ENCODE assay signal across 1 cellular context in the genomic region with DNA sequence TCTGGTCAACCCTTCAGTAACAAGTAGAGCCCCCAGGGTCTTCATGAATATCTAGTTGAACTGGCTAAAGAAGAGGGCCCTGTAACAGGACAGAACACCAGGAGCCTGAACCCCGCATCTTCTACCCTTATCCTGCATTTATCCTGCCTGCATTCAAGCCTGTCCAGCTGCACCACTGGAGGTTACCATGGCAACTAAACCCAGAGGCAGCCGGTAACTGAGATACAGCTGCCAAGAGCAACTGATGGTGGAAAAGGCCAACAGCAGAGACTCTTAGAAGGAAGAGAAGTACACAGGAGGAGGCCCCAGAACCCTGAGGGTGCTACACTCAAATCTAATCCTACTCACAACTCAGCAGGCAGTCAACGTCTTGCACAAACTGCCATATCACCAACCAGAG.
A peak's percentile ranks its signal among the peaks of the same experiment; 100 is the strongest.
TF ChIP-seq lines count a peak whose summit lies in the region.

No MANE protein-coding gene starts in this region.

TF ChIP-seq in GM12878, 131 proteins besides CTCF, POLR2A, EP300 and RAD21:
- TF ChIP-seq KAT2A (conservative IDR thresholded peaks at IDR 0.05; ENCODE audit: control insufficient read depth, low read depth, low read length): no peak
- TF ChIP-seq, protein P1, sequence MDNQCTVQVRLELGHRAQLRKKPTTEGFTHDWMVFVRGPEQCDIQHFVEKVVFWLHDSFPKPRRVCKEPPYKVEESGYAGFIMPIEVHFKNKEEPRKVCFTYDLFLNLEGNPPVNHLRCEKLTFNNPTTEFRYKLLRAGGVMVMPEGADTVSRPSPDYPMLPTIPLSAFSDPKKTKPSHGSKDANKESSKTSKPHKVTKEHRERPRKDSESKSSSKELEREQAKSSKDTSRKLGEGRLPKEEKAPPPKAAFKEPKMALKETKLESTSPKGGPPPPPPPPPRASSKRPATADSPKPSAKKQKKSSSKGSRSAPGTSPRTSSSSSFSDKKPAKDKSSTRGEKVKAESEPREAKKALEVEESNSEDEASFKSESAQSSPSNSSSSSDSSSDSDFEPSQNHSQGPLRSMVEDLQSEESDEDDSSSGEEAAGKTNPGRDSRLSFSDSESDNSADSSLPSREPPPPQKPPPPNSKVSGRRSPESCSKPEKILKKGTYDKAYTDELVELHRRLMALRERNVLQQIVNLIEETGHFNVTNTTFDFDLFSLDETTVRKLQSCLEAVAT (IDR thresholded peaks at IDR 0.05): no peak
- TF ChIP-seq, protein P2, sequence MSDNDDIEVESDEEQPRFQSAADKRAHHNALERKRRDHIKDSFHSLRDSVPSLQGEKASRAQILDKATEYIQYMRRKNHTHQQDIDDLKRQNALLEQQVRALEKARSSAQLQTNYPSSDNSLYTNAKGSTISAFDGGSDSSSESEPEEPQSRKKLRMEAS (IDR thresholded peaks at IDR 0.05; ENCODE audit: low read depth, low read length): no peak
- TF ChIP-seq, protein P3, sequence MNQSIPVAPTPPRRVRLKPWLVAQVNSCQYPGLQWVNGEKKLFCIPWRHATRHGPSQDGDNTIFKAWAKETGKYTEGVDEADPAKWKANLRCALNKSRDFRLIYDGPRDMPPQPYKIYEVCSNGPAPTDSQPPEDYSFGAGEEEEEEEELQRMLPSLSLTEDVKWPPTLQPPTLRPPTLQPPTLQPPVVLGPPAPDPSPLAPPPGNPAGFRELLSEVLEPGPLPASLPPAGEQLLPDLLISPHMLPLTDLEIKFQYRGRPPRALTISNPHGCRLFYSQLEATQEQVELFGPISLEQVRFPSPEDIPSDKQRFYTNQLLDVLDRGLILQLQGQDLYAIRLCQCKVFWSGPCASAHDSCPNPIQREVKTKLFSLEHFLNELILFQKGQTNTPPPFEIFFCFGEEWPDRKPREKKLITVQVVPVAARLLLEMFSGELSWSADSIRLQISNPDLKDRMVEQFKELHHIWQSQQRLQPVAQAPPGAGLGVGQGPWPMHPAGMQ (IDR thresholded peaks at IDR 0.05; ENCODE audit: borderline replicate concordance): no peak
- peak; percentile 48; the same call in 1 of the 2 replicates for TF ChIP-seq BMI1 (IDR thresholded peaks at IDR 0.05; ENCODE audit: borderline replicate concordance)
TF ChIP-seq in GM12878: peak in this region for 1.
